In genomic region chr2:27771548-27772335, GRCh38 we compare ENCODE assay signal across 8 cellular contexts. TPM values are rescaled to one million over a fixed set of nuclear protein-coding genes. Genes with fewer than 3 reads are reported as not detected.
A peak's percentile ranks its signal among the peaks of the same experiment; 100 is the strongest.
DNase-seq lines count a peak whose midpoint lies in the region; ATAC-seq and TF ChIP-seq lines count a peak whose summit lies in the region.

TSS of gene MRPL33 (plus strand) at chr2:27771719. CDS start at chr2:27771778, 59 bp downstream.

- H3K36me3 Mint-ChIP-seq in activated T-cell treated with anti-CD3 and anti-CD28 coated beads, Interleukin-2, amount 50 U/mL, for 4 hours (ENCODE audit: insufficient read depth): peaks cover 22% of the 10 kb centered on the region

- peak within 1 kb of the TSS; percentile 96 for H3K9ac ChIP-seq in muscle layer of colon (ENCODE audit: low read length)

- intact Hi-C loops in Panc1 (cut with micrococcal nuclease; ENCODE audit: unreplicated experiment): no loop called here

- CTCF ChIA-PET in Panc1 (lab: Charles Lee): no interaction called here

- no peaks in the 10 kb centered on the region for H3K27me3 Mint-ChIP-seq in activated T-cell treated with anti-CD3 and anti-CD28 coated beads, Interleukin-2, amount 50 U/mL, for 4 hours (ENCODE audit: low read depth)

- H3K9me3 ChIP-seq in Panc1 (ENCODE audit: control insufficient read depth, insufficient read depth, low read depth, low read length) (no peaks in the 10 kb centered on the region), muscle layer of colon (ENCODE audit: low read length) (no peaks in the 10 kb centered on the region)

- TSS peak; percentile 70 for BruUV-seq in Panc1 (replicated peaks; lab: Mats Ljungman, UMichigan)

- TF ChIP-seq CTCF in Panc1 (IDR thresholded peaks at IDR 0.05): no peak

- DNase-seq in DMS153 treated with DMSO at 0.1 percent for 48 hours (lab: John Stamatoyannopoulos, UW; ENCODE audit: unreplicated experiment) (peak; percentile 79), KG1 (lab: John Stamatoyannopoulos, UW) (peak; percentile 89), Panc1 (ENCODE audit: low read depth, low spot score) (peak; percentile 78)
- peak; percentile 88 for DNase-seq in activated T-cell treated with anti-CD3 and anti-CD28 coated beads, Interleukin-2, amount 50 U/mL, for 4 hours
- peak; percentile 83 to 87 for DNase-seq in stimulated activated CD8-positive, alpha-beta memory T cell treated with anti-CD3 and anti-CD28 coated beads, Interleukin-7, amount 100 ng/mL, for 4 hours (ENCODE audit: low read depth in 2 of 2)

- H3K4me3 Mint-ChIP-seq in activated T-cell treated with anti-CD3 and anti-CD28 coated beads, Interleukin-2, amount 50 U/mL, for 4 hours: peak within 1 kb of the TSS; percentile 99

- H3K36me3 ChIP-seq in Panc1 (ENCODE audit: control insufficient read depth, insufficient read depth, low read length): peaks cover 3% of the 10 kb centered on the region
- H3K36me3 ChIP-seq in muscle layer of colon (ENCODE audit: insufficient read depth, low read length): peaks cover 9% of the 10 kb centered on the region

- in situ Hi-C loops in Panc1 (cut with HindIII; ENCODE audit: low pct_unique_long_range_greater_than_20kb, low sequenced_read_pairs): no loop called here

- no peaks in the 10 kb centered on the region for H3K9me3 Mint-ChIP-seq in activated T-cell treated with anti-CD3 and anti-CD28 coated beads, Interleukin-2, amount 50 U/mL, for 4 hours

- POLR2A ChIA-PET in Panc1 (lab: Charles Lee): interaction anchor here (0.6 kb wide), 1 partner anchor 87 kb away, joined by 8 read pairs; no protein-coding TSS in a partner anchor

- ATAC-seq in GM21717 (IDR thresholded peaks at IDR 0.05; ENCODE audit: unreplicated experiment): peak; percentile 95
- peak; percentile 100 for ATAC-seq in Panc1
- ATAC-seq in activated T-cell treated with anti-CD3 and anti-CD28 coated beads, Interleukin-2, amount 50 U/mL, for 4 hours: peak; percentile 97 to 98
- peak; percentile 95 for ATAC-seq in esophagus mucosa

- H3K4me3 ChIP-seq in Panc1 (ENCODE audit: low read depth in 2 of 2, low read length in 2 of 2): peak within 1 kb of the TSS; percentile 86 to 93
- peak within 1 kb of the TSS; percentile 75 to 99 for H3K4me3 ChIP-seq in muscle layer of colon (ENCODE audit: low read depth in 1 of 2, low read length in 2 of 2)

- H3K4me1 Mint-ChIP-seq in activated T-cell treated with anti-CD3 and anti-CD28 coated beads, Interleukin-2, amount 50 U/mL, for 4 hours (ENCODE audit: low read depth): peaks cover 34% of the 10 kb centered on the region

- H3K27me3 ChIP-seq in Panc1 (ENCODE audit: control insufficient read depth, insufficient read depth, low read length) (no peaks in the 10 kb centered on the region), muscle layer of colon (ENCODE audit: control insufficient read depth in 1 of 2, insufficient read depth in 2 of 2, low read length in 2 of 2) (no peaks in the 10 kb centered on the region)

- peaks cover 18% of the 10 kb centered on the region for H3K4me1 ChIP-seq in Panc1 (ENCODE audit: control insufficient read depth, insufficient read depth, low read length)
- peaks cover 34% of the 10 kb centered on the region for H3K4me1 ChIP-seq in muscle layer of colon (ENCODE audit: insufficient read depth, low read length)

- H3K27ac ChIP-seq in Panc1 (ENCODE audit: low read length): peak within 1 kb of the TSS; percentile 88
- H3K27ac ChIP-seq in muscle layer of colon (ENCODE audit: low read depth, low read length): peak within 1 kb of the TSS; percentile 84

RNA-seq across cellular contexts. Expression of gene MRPL33, which starts in this region (rescaled TPM):
- 61.6 TPM for total RNA-seq in Panc1 (2021; ENCODE audit: unreplicated experiment)
- 51.7 TPM for polyA plus RNA-seq in Panc1 (2012; ENCODE audit: insufficient read length)
- total RNA-seq in activated T-cell treated with anti-CD3 and anti-CD28 coated beads, Interleukin-2, amount 50 U/mL, for 4 hours: 10 to 100 TPM; 67.9 to 84.5 (median 68.4) TPM
- 37.3 TPM for total RNA-seq in esophagus mucosa

Comparison
In these comparisons a context has a peak if more than half of its experiments do, and no peak if none do; other contexts are left out.
1. Peak in every context shown above with its lines: DNase-seq, ATAC-seq, H3K4me3 ChIP-seq and H3K27ac ChIP-seq.